In the genomic region with DNA sequence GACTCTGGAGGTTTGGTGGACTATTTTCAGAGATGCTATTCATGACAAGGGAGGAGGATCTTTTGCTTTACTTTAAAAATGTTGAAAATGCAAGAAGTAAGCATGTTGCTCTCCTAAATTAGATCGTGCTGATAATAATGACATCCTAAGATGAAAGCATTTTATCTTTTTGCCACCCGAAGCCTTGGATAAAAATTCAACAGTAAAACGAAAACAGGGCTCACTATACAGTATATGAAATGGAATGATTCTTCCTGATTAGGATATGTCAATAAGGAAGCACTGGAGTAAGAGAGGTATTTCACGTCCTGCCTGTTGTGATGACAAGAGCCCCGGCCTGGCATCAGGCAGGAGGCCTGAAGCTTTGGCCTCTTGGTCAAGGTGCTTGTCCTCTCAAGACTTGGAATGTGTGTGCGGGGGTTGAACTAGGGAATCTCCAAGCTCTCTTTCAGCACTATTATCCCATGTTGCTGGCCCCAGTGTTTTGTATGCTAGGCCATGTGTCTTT, we compare ENCODE assay signal across 14 cellular contexts.
A peak's percentile ranks its signal among the peaks of the same experiment; 100 is the strongest.
DNase-seq lines count a peak whose midpoint lies in the region; ATAC-seq and TF ChIP-seq lines count a peak whose summit lies in the region.
"Had no signal": no experiment of that assay in that cellular context is flagged by ENCODE, and none has a peak within 500 bp of the region (broad histone marks: within the 10 kb centered on the region; RNA-seq: fewer than 3 reads in every experiment).

No MANE protein-coding gene starts in this region.

- peak overlapping the region; percentile 69 for H3K9ac ChIP-seq in Karpas-422 (ENCODE audit: low read length)
- no peak overlapping the region for H3K9ac ChIP-seq in SK-N-SH
- H3K9ac ChIP-seq in neural cell (ENCODE audit: low read length): peak overlapping the region; percentile 40

- no peaks in the 10 kb centered on the region for H4K20me1 ChIP-seq in Karpas-422 (ENCODE audit: insufficient read depth, low read depth, low read length)
- no peaks in the 10 kb centered on the region for H4K20me1 ChIP-seq in SK-N-SH (ENCODE audit: insufficient read depth)
- no peaks in the 10 kb centered on the region for H4K20me1 ChIP-seq in neural cell (ENCODE audit: insufficient read depth)

- no peak overlapping the region for H3K27ac Mint-ChIP-seq in activated CD8-positive, alpha-beta memory T cell treated with anti-CD3 and anti-CD28 coated beads, Interleukin-2, amount 10 ng/mL, durations not matched to agents 7 days and 5 days
- H3K27ac Mint-ChIP-seq: B cell; CD4-positive, alpha-beta memory T cell had no signal

- H3K9me3 ChIP-seq in BE2C (no peaks in the 10 kb centered on the region), Karpas-422 (ENCODE audit: low read length) (no peaks in the 10 kb centered on the region), SK-N-SH (no peaks in the 10 kb centered on the region), neural cell (ENCODE audit: low read length) (no peaks in the 10 kb centered on the region)

- H3K27ac ChIP-seq in Karpas-422 (ENCODE audit: low read length) (peak overlapping the region; percentile 93), SK-N-SH (ENCODE audit: low read depth in 2 of 2, low read length in 1 of 2) (peak overlapping the region; percentile 39 to 99; a peak in 2 of 4 replicates), neural cell (ENCODE audit: low read length) (peak overlapping the region; percentile 89)
- H3K27ac ChIP-seq: C4-2B had no signal

- CTCF ChIA-PET in SK-N-SH (lab: Yijun Ruan, JAX): interaction anchor here (1.1 to 8.6 kb wide), 12 partner anchors 11 to 464 kb away, joined by 3 to 75 read pairs (median 10); a partner anchor contains a TSS
- CTCF ChIA-PET in activated CD8-positive, alpha-beta memory T cell treated with anti-CD3 and anti-CD28 coated beads, Interleukin-2, amount 10 ng/mL, durations not matched to agents 7 days and 5 days (lab: Charles Lee): interaction anchor here (2.5 kb wide), 1 partner anchor 21 kb away, joined by 8 read pairs; no protein-coding TSS in a partner anchor

- H3K4me3 Mint-ChIP-seq in activated CD8-positive, alpha-beta memory T cell treated with anti-CD3 and anti-CD28 coated beads, Interleukin-2, amount 10 ng/mL, durations not matched to agents 7 days and 5 days: no peak overlapping the region
- H3K4me3 Mint-ChIP-seq: B cell; CD4-positive, alpha-beta memory T cell had no signal

- TF ChIP-seq CTCF in BE2C (IDR thresholded peaks at IDR 0.05; ENCODE audit: low read depth, low read length): no peak
- no peak for TF ChIP-seq CTCF in SK-N-SH (IDR thresholded peaks at IDR 0.05)
- TF ChIP-seq CTCF in neural cell (IDR thresholded peaks at IDR 0.05; ENCODE audit: poor library complexity, severe bottlenecking): no peak

- peak overlapping the region; percentile 73 for H2AFZ ChIP-seq in Karpas-422 (ENCODE audit: low read length)
- H2AFZ ChIP-seq in SK-N-SH (ENCODE audit: low read depth): peak overlapping the region; percentile 5; the same call in 1 of the 2 replicates
- H2AFZ ChIP-seq in neural cell (ENCODE audit: low read depth, low read length): peak overlapping the region; percentile 11

- no peaks in the 10 kb centered on the region for H3K27me3 ChIP-seq in BE2C
- no peaks in the 10 kb centered on the region for H3K27me3 ChIP-seq in Karpas-422 (ENCODE audit: low read length)
- H3K27me3 ChIP-seq in SK-N-SH (ENCODE audit: insufficient read depth): no peaks in the 10 kb centered on the region
- H3K27me3 ChIP-seq in neural cell (ENCODE audit: insufficient read depth, low read depth, low read length): no peaks in the 10 kb centered on the region

- DNase-seq in BE2C: no peak
- DNase-seq in Karpas-422: no peak
- no peak for DNase-seq in SK-N-SH
- no peak for DNase-seq in activated T-cell treated with anti-CD3 and anti-CD28 coated beads for 4 hours
- no peak for DNase-seq in NCI-H2171 (lab: John Stamatoyannopoulos, UW)
- DNase-seq in activated CD8-positive, alpha-beta memory T cell treated with anti-CD3 and anti-CD28 coated beads, Interleukin-2, amount 10 ng/mL, durations not matched to agents 7 days and 5 days: no peak
- DNase-seq: ACHN; CD4-positive, alpha-beta memory T cell; DMS79 had no signal

- no peak for ATAC-seq in activated CD8-positive, alpha-beta memory T cell treated with anti-CD3 and anti-CD28 coated beads, Interleukin-2, amount 10 ng/mL, durations not matched to agents 7 days and 5 days
- ATAC-seq: GM12878, HCT116 had no signal

- H3K9me2 ChIP-seq in Karpas-422 (replicated peaks; ENCODE audit: insufficient read depth, low read length) (no peaks in the 10 kb centered on the region), SK-N-SH (no peaks in the 10 kb centered on the region), neural cell (ENCODE audit: insufficient read depth, low read length) (no peaks in the 10 kb centered on the region)

- H3K36me3 ChIP-seq in BE2C: no peaks in the 10 kb centered on the region
- H3K36me3 ChIP-seq in Karpas-422 (ENCODE audit: insufficient read depth, low read length): no peaks in the 10 kb centered on the region
- no peaks in the 10 kb centered on the region for H3K36me3 ChIP-seq in SK-N-SH (replicated peaks in 1 of 2; ENCODE audit: control insufficient read depth in 1 of 2, insufficient read depth in 2 of 2, low read length in 1 of 2)
- no peaks in the 10 kb centered on the region for H3K36me3 ChIP-seq in neural cell (ENCODE audit: insufficient read depth, low read length)

- H3K9me3 Mint-ChIP-seq in activated CD8-positive, alpha-beta memory T cell treated with anti-CD3 and anti-CD28 coated beads, Interleukin-2, amount 10 ng/mL, durations not matched to agents 7 days and 5 days (ENCODE audit: low read depth): peaks cover 2% of the 10 kb centered on the region

- peaks cover 60% of the 10 kb centered on the region for H3K27me3 Mint-ChIP-seq in activated CD8-positive, alpha-beta memory T cell treated with anti-CD3 and anti-CD28 coated beads, Interleukin-2, amount 10 ng/mL, durations not matched to agents 7 days and 5 days

- POLR2A ChIA-PET in SK-N-SH (lab: Yijun Ruan, JAX): interaction anchor here (1.0 to 4.0 kb wide), 12 partner anchors 8 to 453 kb away, joined by 3 to 44 read pairs (median 6); a partner anchor contains a TSS

- 68% methylated on average over 6 of the region's 6 CpGs for WGBS in SK-N-SH (ENCODE audit: low lambda C conversion rate)

- H3K4me1 ChIP-seq in BE2C (peaks cover 9% of the 10 kb centered on the region), Karpas-422 (ENCODE audit: low read length) (peaks cover 42% of the 10 kb centered on the region), SK-N-SH (ENCODE audit: control insufficient read depth in 1 of 2, insufficient read depth in 2 of 2, low read depth in 1 of 2, low read length in 1 of 2) (peaks cover 7 to 45% of the 10 kb centered on the region in 2 experiments)

- H3K79me2 ChIP-seq in Karpas-422 (ENCODE audit: low read length) (no peaks in the 10 kb centered on the region), SK-N-SH (ENCODE audit: insufficient read depth) (no peaks in the 10 kb centered on the region), neural cell (replicated peaks; ENCODE audit: insufficient read depth, low read length) (no peaks in the 10 kb centered on the region)

- no peaks in the 10 kb centered on the region for H3K36me3 Mint-ChIP-seq in activated CD8-positive, alpha-beta memory T cell treated with anti-CD3 and anti-CD28 coated beads, Interleukin-2, amount 10 ng/mL, durations not matched to agents 7 days and 5 days
- H3K36me3 Mint-ChIP-seq: CD4-positive, alpha-beta memory T cell had no signal

- H3F3A ChIP-seq in SK-N-SH (replicated peaks; ENCODE audit: insufficient read depth) (no peaks in the 10 kb centered on the region), neural cell (ENCODE audit: insufficient read depth, low read length, poor library complexity, severe bottlenecking) (no peaks in the 10 kb centered on the region)

- peak overlapping the region; percentile 69 for H3K4me2 ChIP-seq in Karpas-422 (ENCODE audit: low read depth, low read length, poor library complexity, severe bottlenecking)
- peak overlapping the region; percentile 46; the same call in 1 of the 2 replicates for H3K4me2 ChIP-seq in SK-N-SH
- H3K4me2 ChIP-seq in neural cell (ENCODE audit: low read length): peak overlapping the region; percentile 18

- TF ChIP-seq RAD21 in SK-N-SH (IDR thresholded peaks at IDR 0.05; ENCODE audit: low read length) (no peak), neural cell (conservative IDR thresholded peaks at IDR 0.05) (no peak)

- H3K4me1 Mint-ChIP-seq in activated CD8-positive, alpha-beta memory T cell treated with anti-CD3 and anti-CD28 coated beads, Interleukin-2, amount 10 ng/mL, durations not matched to agents 7 days and 5 days: no peaks in the 10 kb centered on the region
- H3K4me1 Mint-ChIP-seq: B cell; CD4-positive, alpha-beta memory T cell had no signal

- no peak for TF ChIP-seq EP300 in SK-N-SH (IDR thresholded peaks at IDR 0.05; ENCODE audit: borderline replicate concordance in 1 of 2, low read depth in 1 of 2, low read length in 1 of 2)
- TF ChIP-seq EP300 in neural cell (conservative IDR thresholded peaks at IDR 0.05; ENCODE audit: poor library complexity, severe bottlenecking): no peak

- peak overlapping the region; percentile 7; the same call in 1 of the 2 replicates for H3K4me3 ChIP-seq in BE2C (ENCODE audit: low read depth, low read length)
- H3K4me3 ChIP-seq in Karpas-422 (ENCODE audit: low read length): peak overlapping the region; percentile 49
- no peak overlapping the region; a peak in 1 of 4 replicates for H3K4me3 ChIP-seq in SK-N-SH (ENCODE audit: low read depth in 2 of 2, low read length in 1 of 2)
- H3K4me3 ChIP-seq in neural cell (ENCODE audit: low read length): peak overlapping the region; percentile 25
- H3K4me3 ChIP-seq: GM12878 had no signal

TF ChIP-seq in SK-N-SH, 30 proteins besides CTCF, POLR2A, EP300 and RAD21:
- 0 out of 2 replicates have a peak, but pooled peaks have one; percentile 5 for TF ChIP-seq GATA2 (CRISPR knock-in tag; IDR thresholded peaks at IDR 0.05)
- no peak for TF ChIP-seq MEF2A (IDR thresholded peaks at IDR 0.05; ENCODE audit: borderline replicate concordance, low read depth)
- no peak for TF ChIP-seq SIN3A (IDR thresholded peaks at IDR 0.05; ENCODE audit: borderline replicate concordance, low read depth, low read length)
- TF ChIP-seq YY1 (IDR thresholded peaks at IDR 0.05; ENCODE audit: low read depth): no peak
- no peak for TF ChIP-seq TCF12 (IDR thresholded peaks at IDR 0.05)
- no peak for TF ChIP-seq FOSL2 (IDR thresholded peaks at IDR 0.05; ENCODE audit: borderline replicate concordance, low read depth)

TF ChIP-seq in neural cell, 6 proteins besides CTCF, POLR2A, EP300 and RAD21 (continues in another document):
- TF ChIP-seq SMC3 (conservative IDR thresholded peaks at IDR 0.05; ENCODE audit: poor library complexity): no peak
- TF ChIP-seq POLR2AphosphoS5 (IDR thresholded peaks at IDR 0.05): no peak
- no peak for TF ChIP-seq EZH2 (IDR thresholded peaks at IDR 0.05; ENCODE audit: borderline replicate concordance, insufficient read depth, low read length, poor library complexity, severe bottlenecking)
- TF ChIP-seq MXI1 (conservative IDR thresholded peaks at IDR 0.05; ENCODE audit: poor library complexity, severe bottlenecking): no peak

Comparison
In these comparisons a context has a peak if more than half of its experiments do, and no peak if none do; other contexts are left out.
1. H3K4me3 ChIP-seq: peak in BE2C (single experiment), Karpas-422 (single experiment) and neural cell (single experiment); none in SK-N-SH (0 of 2).
2. H2AFZ ChIP-seq: peak in every context shown above with its lines; median percentile 73 in Karpas-422; 11 in neural cell; 5 in SK-N-SH.
3. H3K4me2 ChIP-seq: peak in every context shown above with its lines; median percentile 69 in Karpas-422; 46 in SK-N-SH; 18 in neural cell.
4. Peak in every context shown above with its lines, with median percentiles within 50 percentile points of each other: H3K27ac ChIP-seq.